1 cellular context compared by ENCODE assay signal in genomic region chr1:230215049-230215448, GRCh38.
TF ChIP-seq lines count a peak whose summit lies in the region.

No MANE protein-coding gene starts in this region.

TF ChIP-seq in WTC11, 78 proteins besides CTCF, POLR2A, EP300 and RAD21 (continued from another document):
- TF ChIP-seq ZNF425 (CRISPR knock-in tag; conservative IDR thresholded peaks at IDR 0.05) (no peak), AR (CRISPR knock-in tag; IDR thresholded peaks at IDR 0.05) (no peak), SMAD4 (CRISPR knock-in tag; IDR thresholded peaks at IDR 0.05) (no peak), NR3C1 (CRISPR knock-in tag; conservative IDR thresholded peaks at IDR 0.05; ENCODE audit: low read depth) (no peak), USF2 (CRISPR knock-in tag; IDR thresholded peaks at IDR 0.05) (no peak), TEAD4 (CRISPR knock-in tag; IDR thresholded peaks at IDR 0.05) (no peak), TEAD1 (CRISPR knock-in tag; IDR thresholded peaks at IDR 0.05) (no peak)
